Comparison of ENCODE assay signal across 1 cellular context in the genomic region with DNA sequence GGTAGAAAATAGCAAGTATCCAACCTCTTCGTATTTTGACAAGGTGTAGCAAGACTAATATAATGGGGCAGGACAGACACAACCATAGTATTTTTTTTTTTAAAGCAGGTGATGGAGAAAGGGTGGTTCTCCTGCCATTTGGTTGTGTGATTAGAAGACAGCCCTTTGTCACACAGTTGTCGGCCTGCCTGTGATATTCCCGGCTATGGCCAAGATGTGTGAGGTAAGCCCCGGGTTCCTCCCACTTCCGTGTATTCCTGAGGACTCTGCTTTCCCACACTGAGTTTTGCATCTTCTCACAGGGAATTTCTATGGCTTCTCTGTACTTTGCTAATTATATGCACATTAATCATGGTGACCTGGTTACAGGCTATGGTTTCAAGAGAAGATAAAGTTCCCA.
TF ChIP-seq lines count a peak whose summit lies in the region.

No MANE protein-coding gene starts in this region.

TF ChIP-seq in WTC11, 78 proteins besides CTCF, POLR2A, EP300 and RAD21 (continued from another document):
- TF ChIP-seq, protein P1, sequence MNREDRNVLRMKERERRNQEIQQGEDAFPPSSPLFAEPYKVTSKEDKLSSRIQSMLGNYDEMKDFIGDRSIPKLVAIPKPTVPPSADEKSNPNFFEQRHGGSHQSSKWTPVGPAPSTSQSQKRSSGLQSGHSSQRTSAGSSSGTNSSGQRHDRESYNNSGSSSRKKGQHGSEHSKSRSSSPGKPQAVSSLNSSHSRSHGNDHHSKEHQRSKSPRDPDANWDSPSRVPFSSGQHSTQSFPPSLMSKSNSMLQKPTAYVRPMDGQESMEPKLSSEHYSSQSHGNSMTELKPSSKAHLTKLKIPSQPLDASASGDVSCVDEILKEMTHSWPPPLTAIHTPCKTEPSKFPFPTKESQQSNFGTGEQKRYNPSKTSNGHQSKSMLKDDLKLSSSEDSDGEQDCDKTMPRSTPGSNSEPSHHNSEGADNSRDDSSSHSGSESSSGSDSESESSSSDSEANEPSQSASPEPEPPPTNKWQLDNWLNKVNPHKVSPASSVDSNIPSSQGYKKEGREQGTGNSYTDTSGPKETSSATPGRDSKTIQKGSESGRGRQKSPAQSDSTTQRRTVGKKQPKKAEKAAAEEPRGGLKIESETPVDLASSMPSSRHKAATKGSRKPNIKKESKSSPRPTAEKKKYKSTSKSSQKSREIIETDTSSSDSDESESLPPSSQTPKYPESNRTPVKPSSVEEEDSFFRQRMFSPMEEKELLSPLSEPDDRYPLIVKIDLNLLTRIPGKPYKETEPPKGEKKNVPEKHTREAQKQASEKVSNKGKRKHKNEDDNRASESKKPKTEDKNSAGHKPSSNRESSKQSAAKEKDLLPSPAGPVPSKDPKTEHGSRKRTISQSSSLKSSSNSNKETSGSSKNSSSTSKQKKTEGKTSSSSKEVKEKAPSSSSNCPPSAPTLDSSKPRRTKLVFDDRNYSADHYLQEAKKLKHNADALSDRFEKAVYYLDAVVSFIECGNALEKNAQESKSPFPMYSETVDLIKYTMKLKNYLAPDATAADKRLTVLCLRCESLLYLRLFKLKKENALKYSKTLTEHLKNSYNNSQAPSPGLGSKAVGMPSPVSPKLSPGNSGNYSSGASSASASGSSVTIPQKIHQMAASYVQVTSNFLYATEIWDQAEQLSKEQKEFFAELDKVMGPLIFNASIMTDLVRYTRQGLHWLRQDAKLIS (CRISPR knock-in tag; IDR thresholded peaks at IDR 0.05; ENCODE audit: borderline replicate concordance) = no peak
- TF ChIP-seq ZBTB21 (CRISPR knock-in tag; IDR thresholded peaks at IDR 0.05; ENCODE audit: borderline replicate concordance) (no peak), HMGA2 (CRISPR knock-in tag; IDR thresholded peaks at IDR 0.05) (no peak)
